Comparison of ENCODE assay signal across 24 cellular contexts in the genomic region with DNA sequence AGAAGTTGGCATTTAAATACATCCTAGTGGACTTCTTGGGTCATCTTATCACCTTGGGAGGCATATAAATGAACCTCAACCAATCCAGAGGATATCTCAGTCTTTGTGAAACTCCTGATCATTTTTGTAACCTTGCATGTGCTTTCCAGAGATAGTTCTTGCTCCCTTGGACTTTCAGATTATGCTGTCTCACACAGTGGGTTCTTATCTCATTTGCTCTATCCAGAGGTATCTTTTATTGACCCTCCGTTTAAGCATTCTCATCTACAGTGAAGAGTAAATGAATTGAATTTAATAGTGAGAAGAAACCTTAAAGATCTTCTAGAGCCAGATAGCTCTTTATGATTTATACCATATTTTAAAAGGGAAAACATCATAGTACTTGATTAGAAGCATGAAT.
"Had no signal": no experiment of that assay in that cellular context is flagged by ENCODE, and none has a peak within 500 bp of the region (broad histone marks: within the 10 kb centered on the region; RNA-seq: fewer than 3 reads in every experiment).

No MANE protein-coding gene starts in this region.

- H3K27ac ChIP-seq: neutrophil, pancreas, prostate gland, right atrium auricular region, skin epidermis, spleen, suprapubic skin, testis, tibial artery, transverse colon, upper lobe of right lung, uterus had no signal

- FAIRE-seq: pancreas had no signal

- ATAC-seq: sciatic nerve; stimulated activated memory B cell treated with anti-CD40 and anti-IgM and Interleukin-4, amounts not matched to agents 10 μg/mL and 1 μg/mL and 100 μg/mL, for 72 hours; stimulated activated naive CD8-positive, alpha-beta T cell treated with anti-CD3 and anti-CD28 coated beads, Interleukin-15, Interleukin-2, amounts not matched to agents 100 U/mL and 50 U/mL, for 24 hours had no signal

- H3K9me3 ChIP-seq: neutrophil, pancreas, prostate gland, right atrium auricular region, spleen, suprapubic skin, testis, tibial artery, transverse colon, upper lobe of right lung, uterus had no signal

- H3K27me3 ChIP-seq: neutrophil, pancreas, right atrium auricular region, spleen, suprapubic skin, testis, tibial artery, transverse colon, upper lobe of right lung, uterus had no signal

- DNase-seq: retina; spleen; stimulated activated CD4-positive, alpha-beta T cell treated with anti-CD3 and anti-CD28 coated beads, Interleukin-12 subunit alpha, Interleukin-12 subunit beta, amount 100 ng/mL, for 4 hours; stimulated activated CD4-positive, alpha-beta T cell treated with anti-CD3 and anti-CD28 coated beads, Interleukin-1b, Interleukin-23, amount 100 ng/mL, for 48 hours; stimulated activated CD4-positive, alpha-beta T cell treated with anti-CD3 and anti-CD28 coated beads, Interleukin-4, amount 100 ng/mL, for 1 hour; stimulated activated CD4-positive, alpha-beta T cell treated with anti-CD3 and anti-CD28 coated beads, Interleukin-4, amount 100 ng/mL, for 4 hours; stimulated activated CD8-positive, alpha-beta memory T cell treated with anti-CD3 and anti-CD28 coated beads, Interleukin-4, amount 100 ng/mL, for 48 hours; stimulated activated naive CD4-positive, alpha-beta T cell; stimulated activated naive CD8-positive, alpha-beta T cell treated with anti-CD3 and anti-CD28 coated beads, Interleukin-15, amount 100 ng/mL, for 72 hours; stimulated activated naive CD8-positive, alpha-beta T cell treated with anti-CD3 and anti-CD28 coated beads, Interleukin-15, Interleukin-2, amounts not matched to agents 100 U/mL and 50 U/mL, for 24 hours; tibial artery; transverse colon; upper lobe of right lung; uterus had no signal

- H3K4me3 ChIP-seq: pancreas, prostate gland, right atrium auricular region, skin epidermis, smooth muscle cell, spleen, suprapubic skin, testis, tibial artery, transverse colon, upper lobe of right lung, uterus had no signal

- H3K36me3 ChIP-seq: pancreas, prostate gland, right atrium auricular region, transverse colon, upper lobe of right lung, uterus had no signal

- H3K4me1 ChIP-seq: pancreas, prostate gland, suprapubic skin, testis, transverse colon, uterus had no signal

- H3K4me2 ChIP-seq: smooth muscle cell had no signal
